1 cellular context compared by ENCODE assay signal in the genomic region with DNA sequence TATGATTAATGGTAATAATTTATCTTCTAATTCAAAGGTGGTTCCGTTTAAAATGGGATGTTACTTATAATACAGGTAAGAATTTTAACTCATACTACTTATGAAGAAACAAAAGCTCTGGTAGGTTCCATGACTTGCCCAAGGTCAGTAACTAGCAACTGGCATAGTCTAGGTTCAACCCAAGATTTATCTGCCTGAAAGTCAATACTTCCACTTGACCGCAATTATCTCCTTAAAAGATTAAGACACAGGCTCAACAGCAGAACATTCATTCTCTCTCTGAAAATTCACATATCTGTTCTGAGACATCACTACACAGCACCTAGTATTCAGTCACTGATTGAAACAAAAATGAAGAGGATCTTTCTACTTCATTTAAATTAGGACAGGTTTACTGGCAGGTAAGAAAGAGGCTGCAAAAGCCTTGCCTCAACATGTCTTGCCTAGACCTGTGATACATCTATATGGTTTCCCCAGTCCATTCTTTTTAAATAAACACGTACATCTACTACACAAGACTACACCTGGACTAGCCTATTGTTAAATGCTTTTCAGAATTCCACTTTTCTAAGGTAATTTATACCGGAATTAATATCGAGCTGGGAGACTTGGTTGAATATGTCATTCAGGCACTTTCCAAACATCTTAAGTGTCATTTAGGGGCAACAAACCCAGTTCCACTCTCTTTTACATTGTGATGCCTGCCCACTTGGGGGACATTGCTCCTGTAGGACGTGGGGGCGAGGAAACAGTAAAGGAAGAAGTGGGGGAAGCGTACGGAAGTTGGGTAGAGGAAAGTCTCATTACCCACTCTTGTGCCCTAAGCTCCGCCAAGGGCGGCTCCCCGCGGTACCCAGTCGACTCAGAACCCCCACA.
TF ChIP-seq lines count a peak whose summit lies in the region.

No MANE protein-coding gene starts in this region.

TF ChIP-seq in WTC11, 78 proteins besides CTCF, POLR2A, EP300 and RAD21 (continued from another document):
- TF ChIP-seq, protein P1, sequence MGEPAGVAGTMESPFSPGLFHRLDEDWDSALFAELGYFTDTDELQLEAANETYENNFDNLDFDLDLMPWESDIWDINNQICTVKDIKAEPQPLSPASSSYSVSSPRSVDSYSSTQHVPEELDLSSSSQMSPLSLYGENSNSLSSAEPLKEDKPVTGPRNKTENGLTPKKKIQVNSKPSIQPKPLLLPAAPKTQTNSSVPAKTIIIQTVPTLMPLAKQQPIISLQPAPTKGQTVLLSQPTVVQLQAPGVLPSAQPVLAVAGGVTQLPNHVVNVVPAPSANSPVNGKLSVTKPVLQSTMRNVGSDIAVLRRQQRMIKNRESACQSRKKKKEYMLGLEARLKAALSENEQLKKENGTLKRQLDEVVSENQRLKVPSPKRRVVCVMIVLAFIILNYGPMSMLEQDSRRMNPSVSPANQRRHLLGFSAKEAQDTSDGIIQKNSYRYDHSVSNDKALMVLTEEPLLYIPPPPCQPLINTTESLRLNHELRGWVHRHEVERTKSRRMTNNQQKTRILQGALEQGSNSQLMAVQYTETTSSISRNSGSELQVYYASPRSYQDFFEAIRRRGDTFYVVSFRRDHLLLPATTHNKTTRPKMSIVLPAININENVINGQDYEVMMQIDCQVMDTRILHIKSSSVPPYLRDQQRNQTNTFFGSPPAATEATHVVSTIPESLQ (CRISPR knock-in tag; IDR thresholded peaks at IDR 0.05), result no peak
- TF ChIP-seq ZBTB21 (CRISPR knock-in tag; IDR thresholded peaks at IDR 0.05; ENCODE audit: borderline replicate concordance) (no peak), GRHL2 (CRISPR knock-in tag; IDR thresholded peaks at IDR 0.05; ENCODE audit: insufficient replicate concordance, severe bottlenecking) (no peak), JAZF1 (CRISPR knock-in tag; IDR thresholded peaks at IDR 0.05) (no peak), ETV6 (CRISPR knock-in tag; IDR thresholded peaks at IDR 0.05) (no peak)
- TF ChIP-seq, protein P2, sequence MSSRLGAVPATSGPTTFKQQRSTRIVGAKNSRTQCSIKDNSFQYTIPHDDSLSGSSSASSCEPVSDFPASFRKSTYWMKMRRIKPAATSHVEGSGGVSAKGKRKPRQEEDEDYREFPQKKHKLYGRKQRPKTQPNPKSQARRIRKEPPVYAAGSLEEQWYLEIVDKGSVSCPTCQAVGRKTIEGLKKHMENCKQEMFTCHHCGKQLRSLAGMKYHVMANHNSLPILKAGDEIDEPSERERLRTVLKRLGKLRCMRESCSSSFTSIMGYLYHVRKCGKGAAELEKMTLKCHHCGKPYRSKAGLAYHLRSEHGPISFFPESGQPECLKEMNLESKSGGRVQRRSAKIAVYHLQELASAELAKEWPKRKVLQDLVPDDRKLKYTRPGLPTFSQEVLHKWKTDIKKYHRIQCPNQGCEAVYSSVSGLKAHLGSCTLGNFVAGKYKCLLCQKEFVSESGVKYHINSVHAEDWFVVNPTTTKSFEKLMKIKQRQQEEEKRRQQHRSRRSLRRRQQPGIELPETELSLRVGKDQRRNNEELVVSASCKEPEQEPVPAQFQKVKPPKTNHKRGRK (CRISPR knock-in tag; IDR thresholded peaks at IDR 0.05; ENCODE audit: borderline replicate concordance), result no peak
- TF ChIP-seq, protein P3, sequence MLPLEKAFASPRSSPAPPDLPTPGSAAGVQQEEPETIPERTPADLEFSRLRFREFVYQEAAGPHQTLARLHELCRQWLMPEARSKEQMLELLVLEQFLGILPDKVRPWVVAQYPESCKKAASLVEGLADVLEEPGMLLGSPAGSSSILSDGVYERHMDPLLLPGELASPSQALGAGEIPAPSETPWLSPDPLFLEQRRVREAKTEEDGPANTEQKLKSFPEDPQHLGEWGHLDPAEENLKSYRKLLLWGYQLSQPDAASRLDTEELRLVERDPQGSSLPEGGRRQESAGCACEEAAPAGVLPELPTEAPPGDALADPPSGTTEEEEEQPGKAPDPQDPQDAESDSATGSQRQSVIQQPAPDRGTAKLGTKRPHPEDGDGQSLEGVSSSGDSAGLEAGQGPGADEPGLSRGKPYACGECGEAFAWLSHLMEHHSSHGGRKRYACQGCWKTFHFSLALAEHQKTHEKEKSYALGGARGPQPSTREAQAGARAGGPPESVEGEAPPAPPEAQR (CRISPR knock-in tag; IDR thresholded peaks at IDR 0.05), result no peak
- TF ChIP-seq, protein P4, sequence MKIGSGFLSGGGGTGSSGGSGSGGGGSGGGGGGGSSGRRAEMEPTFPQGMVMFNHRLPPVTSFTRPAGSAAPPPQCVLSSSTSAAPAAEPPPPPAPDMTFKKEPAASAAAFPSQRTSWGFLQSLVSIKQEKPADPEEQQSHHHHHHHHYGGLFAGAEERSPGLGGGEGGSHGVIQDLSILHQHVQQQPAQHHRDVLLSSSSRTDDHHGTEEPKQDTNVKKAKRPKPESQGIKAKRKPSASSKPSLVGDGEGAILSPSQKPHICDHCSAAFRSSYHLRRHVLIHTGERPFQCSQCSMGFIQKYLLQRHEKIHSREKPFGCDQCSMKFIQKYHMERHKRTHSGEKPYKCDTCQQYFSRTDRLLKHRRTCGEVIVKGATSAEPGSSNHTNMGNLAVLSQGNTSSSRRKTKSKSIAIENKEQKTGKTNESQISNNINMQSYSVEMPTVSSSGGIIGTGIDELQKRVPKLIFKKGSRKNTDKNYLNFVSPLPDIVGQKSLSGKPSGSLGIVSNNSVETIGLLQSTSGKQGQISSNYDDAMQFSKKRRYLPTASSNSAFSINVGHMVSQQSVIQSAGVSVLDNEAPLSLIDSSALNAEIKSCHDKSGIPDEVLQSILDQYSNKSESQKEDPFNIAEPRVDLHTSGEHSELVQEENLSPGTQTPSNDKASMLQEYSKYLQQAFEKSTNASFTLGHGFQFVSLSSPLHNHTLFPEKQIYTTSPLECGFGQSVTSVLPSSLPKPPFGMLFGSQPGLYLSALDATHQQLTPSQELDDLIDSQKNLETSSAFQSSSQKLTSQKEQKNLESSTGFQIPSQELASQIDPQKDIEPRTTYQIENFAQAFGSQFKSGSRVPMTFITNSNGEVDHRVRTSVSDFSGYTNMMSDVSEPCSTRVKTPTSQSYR (CRISPR knock-in tag; IDR thresholded peaks at IDR 0.05), result no peak
- TF ChIP-seq, protein P5, sequence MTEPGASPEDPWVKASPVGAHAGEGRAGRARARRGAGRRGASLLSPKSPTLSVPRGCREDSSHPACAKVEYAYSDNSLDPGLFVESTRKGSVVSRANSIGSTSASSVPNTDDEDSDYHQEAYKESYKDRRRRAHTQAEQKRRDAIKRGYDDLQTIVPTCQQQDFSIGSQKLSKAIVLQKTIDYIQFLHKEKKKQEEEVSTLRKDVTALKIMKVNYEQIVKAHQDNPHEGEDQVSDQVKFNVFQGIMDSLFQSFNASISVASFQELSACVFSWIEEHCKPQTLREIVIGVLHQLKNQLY (CRISPR knock-in tag; IDR thresholded peaks at IDR 0.05), result no peak
TF ChIP-seq in WTC11: peak in this region for 0.
